Comparison of ENCODE assay signal across 18 cellular contexts in the genomic region with DNA sequence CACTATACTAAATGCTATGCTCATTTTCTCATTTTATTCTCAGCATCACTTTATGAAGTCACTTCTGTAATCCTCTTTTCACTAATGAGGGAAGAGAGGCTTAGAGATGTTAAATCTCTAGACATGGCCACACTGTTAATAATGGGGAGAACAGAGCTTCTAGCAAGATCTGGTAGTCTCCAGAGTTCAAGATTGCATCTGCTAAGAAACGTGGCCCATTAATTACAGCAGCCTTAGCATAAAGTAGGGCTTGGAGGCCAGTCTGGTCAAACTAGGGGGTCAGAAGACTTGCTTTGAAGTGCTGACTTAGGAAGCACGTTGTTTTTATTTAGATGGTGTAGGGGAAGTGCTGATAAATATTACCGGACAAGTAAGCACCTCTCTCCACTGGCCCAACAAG. TPM values are rescaled to one million over a fixed set of nuclear protein-coding genes. Genes with fewer than 3 reads are reported as not detected.
DNase-seq lines count a peak whose midpoint lies in the region; ATAC-seq and TF ChIP-seq lines count a peak whose summit lies in the region.
"Had no signal": no experiment of that assay in that cellular context is flagged by ENCODE, and none has a peak within 500 bp of the region (broad histone marks: within the 10 kb centered on the region; RNA-seq: fewer than 3 reads in every experiment).

No MANE protein-coding gene starts in this region.

- no peak overlapping the region for H3K4me3 ChIP-seq in heart right ventricle
- H3K4me3 ChIP-seq in colonic mucosa = no peak overlapping the region
- no peak overlapping the region for H3K4me3 ChIP-seq in vagina

- ATAC-seq in heart right ventricle = no peak
- no peak for ATAC-seq in Right ventricle myocardium superior (ENCODE audit: poor library complexity)
- no peak for ATAC-seq in HG02588 (IDR thresholded peaks at IDR 0.05; ENCODE audit: unreplicated experiment)
- ATAC-seq: activated naive CD4-positive, alpha-beta T cell treated with anti-CD3 and anti-CD28 coated beads, Interleukin-2, amount 50 U/mL, for 72 hours; Panc1 had no signal

- DNase-seq in heart right ventricle (no peak), Right ventricle myocardium superior (no peak), colonic mucosa (no peak), osteocyte (ENCODE audit: extremely low spot score, unreplicated experiment) (no peak), vagina (ENCODE audit: extremely low spot score in 2 of 2) (no peak), middle frontal gyrus (ENCODE audit: extremely low spot score, low spot score) (no peak), type B pancreatic cell (ENCODE audit: extremely low spot score, unreplicated experiment) (no peak)
- DNase-seq: ACHN; activated CD4-positive, CD25-positive, alpha-beta regulatory T cell treated with anti-CD3 and anti-CD28 coated beads, Interleukin-2, amount 50 U/mL, for 72 hours; NCI-H1694 treated with DMSO at 0.1 percent for 48 hours; NCI-H510A treated with DMSO at 0.1 percent for 48 hours; stimulated activated CD4-positive, alpha-beta T cell treated with anti-CD3 and anti-CD28 coated beads, Interleukin-2, amount 100 ng/mL, for 48 hours; T-helper 1 cell had no signal

- H3K27ac Mint-ChIP-seq in osteocyte (ENCODE audit: unreplicated experiment) = peak overlapping the region; percentile 93
- no peak overlapping the region for H3K27ac Mint-ChIP-seq in type B pancreatic cell
- H3K27ac Mint-ChIP-seq: activated naive CD4-positive, alpha-beta T cell treated with anti-CD3 and anti-CD28 coated beads, Interleukin-2, amount 50 U/mL, for 72 hours; mesothelial cell of epicardium; progenitor cell of endocrine pancreas had no signal

- H3K9me3 ChIP-seq in heart right ventricle (no peaks in the 10 kb centered on the region), colonic mucosa (no peaks in the 10 kb centered on the region), vagina (no peaks in the 10 kb centered on the region)

- H3K36me3 Mint-ChIP-seq in osteocyte (ENCODE audit: unreplicated experiment) = no peaks in the 10 kb centered on the region
- no peaks in the 10 kb centered on the region for H3K36me3 Mint-ChIP-seq in type B pancreatic cell
- H3K36me3 Mint-ChIP-seq: activated naive CD4-positive, alpha-beta T cell treated with anti-CD3 and anti-CD28 coated beads, Interleukin-2, amount 50 U/mL, for 72 hours; mesothelial cell of epicardium had no signal

- TF ChIP-seq CTCF in heart right ventricle (IDR thresholded peaks at IDR 0.05) (no peak), colonic mucosa (IDR thresholded peaks at IDR 0.05) (no peak), osteocyte (IDR thresholded peaks at IDR 0.05) (no peak), vagina (IDR thresholded peaks at IDR 0.05) (no peak), type B pancreatic cell (conservative IDR thresholded peaks at IDR 0.05) (no peak)

- WGBS in heart right ventricle, 2 donors = 61 to 70% methylated on average over 3 of the region's 3 CpGs

- TF ChIP-seq POLR2A in vagina (IDR thresholded peaks at IDR 0.05) = no peak

- H3K36me3 ChIP-seq in heart right ventricle (no peaks in the 10 kb centered on the region), colonic mucosa (no peaks in the 10 kb centered on the region), vagina (no peaks in the 10 kb centered on the region)

- H3K9me3 Mint-ChIP-seq in osteocyte (ENCODE audit: unreplicated experiment) = no peaks in the 10 kb centered on the region
- H3K9me3 Mint-ChIP-seq in type B pancreatic cell = no peaks in the 10 kb centered on the region
- H3K9me3 Mint-ChIP-seq: activated naive CD4-positive, alpha-beta T cell treated with anti-CD3 and anti-CD28 coated beads, Interleukin-2, amount 50 U/mL, for 72 hours; mesothelial cell of epicardium had no signal

- peak overlapping the region; percentile 51 to 91 (median 76) for H3K27ac ChIP-seq in heart right ventricle
- peak overlapping the region; percentile 87 for H3K27ac ChIP-seq in colonic mucosa
- peak overlapping the region; percentile 59 for H3K27ac ChIP-seq in vagina

- H3K27me3 ChIP-seq in heart right ventricle (no peaks in the 10 kb centered on the region), colonic mucosa (no peaks in the 10 kb centered on the region), vagina (no peaks in the 10 kb centered on the region)

- peaks cover 54% of the 10 kb centered on the region for H3K4me1 Mint-ChIP-seq in osteocyte (ENCODE audit: unreplicated experiment)
- H3K4me1 Mint-ChIP-seq in type B pancreatic cell (ENCODE audit: unreplicated experiment) = peaks cover 43% of the 10 kb centered on the region

- intact Hi-C loops in heart right ventricle (cut with DNase I) = no loop called here
- intact Hi-C loops in Right ventricle myocardium superior (cut with DNase I) = no loop called here
- intact Hi-C loops in colonic mucosa (cut with DNase I) = no loop called here
- intact Hi-C loops in vagina (cut with DNase I) = no loop called here

- peaks cover 3 to 63% (median 38%) of the 10 kb centered on the region in 9 donors for H3K4me1 ChIP-seq in heart right ventricle
- peaks cover 13% of the 10 kb centered on the region for H3K4me1 ChIP-seq in colonic mucosa
- peaks cover 57% of the 10 kb centered on the region for H3K4me1 ChIP-seq in vagina

- no peak overlapping the region for H3K9ac ChIP-seq in colonic mucosa (ENCODE audit: low read depth in 2 of 2, low read length in 2 of 2)

- no peak overlapping the region for H3K4me3 Mint-ChIP-seq in osteocyte (ENCODE audit: unreplicated experiment)
- no peak overlapping the region for H3K4me3 Mint-ChIP-seq in type B pancreatic cell
- H3K4me3 Mint-ChIP-seq: mesothelial cell of epicardium had no signal

- H3K27me3 Mint-ChIP-seq in osteocyte (ENCODE audit: unreplicated experiment) (no peaks in the 10 kb centered on the region), type B pancreatic cell (no peaks in the 10 kb centered on the region)
- H3K27me3 Mint-ChIP-seq: progenitor cell of endocrine pancreas had no signal

RNA-seq across cellular contexts. Expression of gene ARL4A, which starts 29.3 kb away (rescaled TPM):
- total RNA-seq in heart right ventricle = 10 to 100 TPM in 8 of 10 donors, 1 to 10 TPM in 2; 6.9 to 21.4 (median 12.9) TPM
- polyA plus RNA-seq in heart right ventricle = 10 to 100 TPM; 11.5 to 19.9 TPM
- 10.9 TPM for total RNA-seq in Right ventricle myocardium superior
- total RNA-seq in colonic mucosa = 10 to 100 TPM; 27.5 to 88.8 TPM
- total RNA-seq in osteocyte = 9.6 and 11.0 TPM in 2 replicates
- 58.2 TPM for total RNA-seq in vagina
- total RNA-seq in type B pancreatic cell (ENCODE audit: low replicate concordance) = 25.0 and 25.5 TPM in 2 replicates
